In the genomic region with DNA sequence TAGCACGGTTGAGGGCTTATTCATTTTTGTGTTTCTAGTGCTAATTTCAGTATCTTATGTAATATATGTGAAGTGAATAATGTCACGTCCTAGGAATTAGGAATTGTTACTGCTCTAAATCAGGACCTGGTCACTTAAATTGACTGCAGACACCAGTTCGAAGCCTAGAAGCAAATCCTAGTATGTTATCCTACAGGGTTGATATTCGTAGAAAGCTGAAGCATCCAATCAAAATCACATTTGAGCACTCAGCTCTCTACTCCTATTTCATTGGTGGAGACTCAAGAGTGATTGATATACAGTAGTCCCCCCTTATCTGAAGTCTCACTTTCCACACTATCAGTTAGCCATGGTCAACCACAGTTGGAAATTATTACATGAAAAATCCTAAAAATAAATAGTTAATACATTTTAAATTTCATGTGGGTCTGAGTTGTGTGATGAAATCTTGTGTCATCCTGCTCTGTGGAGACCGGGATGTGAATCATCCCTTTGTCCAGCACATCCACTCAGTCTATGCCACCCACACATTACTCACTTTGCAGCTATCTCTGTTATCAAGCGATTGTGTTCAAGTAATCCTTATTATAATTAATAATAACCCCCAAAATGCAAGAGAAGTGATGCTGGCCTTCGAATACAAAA, we compare ENCODE assay signal across 11 cellular contexts. TPM values are rescaled to one million over a fixed set of nuclear protein-coding genes. Genes with fewer than 3 reads are reported as not detected.
DNase-seq lines count a peak whose midpoint lies in the region; ATAC-seq and TF ChIP-seq lines count a peak whose summit lies in the region.
"Had no signal": no experiment of that assay in that cellular context is flagged by ENCODE, and none has a peak within 500 bp of the region (broad histone marks: within the 10 kb centered on the region; RNA-seq: fewer than 3 reads in every experiment).

No MANE protein-coding gene starts in this region.

- no peak overlapping the region for H3K4me3 ChIP-seq in epithelial cell of esophagus (ENCODE audit: low read length)

- DNase-seq in ELR (ENCODE audit: low read depth) (peak; percentile 93), OCI-M1 (lab: John Stamatoyannopoulos, UW) (peak; percentile 48), epithelial cell of esophagus (ENCODE audit: low read depth) (peak; percentile 93), omental fat pad (ENCODE audit: low spot score) (no peak), NCI-H510A (lab: John Stamatoyannopoulos, UW) (no peak), NCI-H1436 treated with DMSO at 0.1 percent for 48 hours (lab: John Stamatoyannopoulos, UW) (no peak)
- DNase-seq in activated CD4-positive, alpha-beta T cell treated with anti-CD3 and anti-CD28 coated beads, Interleukin-2, amount 10 ng/mL, durations not matched to agents 24 days and 14 days, result no peak
- DNase-seq: effector CD8-positive, alpha-beta T cell; KBM-7 had no signal

- no peaks in the 10 kb centered on the region for H3K4me1 Mint-ChIP-seq in activated CD4-positive, alpha-beta T cell treated with anti-CD3 and anti-CD28 coated beads, Interleukin-2, amount 10 ng/mL, durations not matched to agents 24 days and 14 days

- no peaks in the 10 kb centered on the region for H3K9me3 Mint-ChIP-seq in activated CD4-positive, alpha-beta T cell treated with anti-CD3 and anti-CD28 coated beads, Interleukin-2, amount 10 ng/mL, durations not matched to agents 24 days and 14 days
- H3K9me3 Mint-ChIP-seq: activated T-helper 2 cell treated with anti-CD3 and anti-CD28 coated beads, Interferon-gamma antibody, Interleukin-2, Interleukin-4, amounts not matched to agents 10 μg/mL and 5 μg/mL and 100 μg/mL, durations not matched to agents 14 hours and 24 hours and 36 hours had no signal

- H3K27ac Mint-ChIP-seq in activated CD4-positive, alpha-beta T cell treated with anti-CD3 and anti-CD28 coated beads, Interleukin-2, amount 10 ng/mL, durations not matched to agents 24 days and 14 days, result no peak overlapping the region
- H3K27ac Mint-ChIP-seq: activated T-helper 2 cell treated with anti-CD3 and anti-CD28 coated beads, Interferon-gamma antibody, Interleukin-2, Interleukin-4, amounts not matched to agents 10 μg/mL and 5 μg/mL and 100 μg/mL, durations not matched to agents 14 hours and 24 hours and 36 hours had no signal

- intact Hi-C loops in activated CD4-positive, alpha-beta T cell treated with anti-CD3 and anti-CD28 coated beads, Interleukin-2, amount 10 ng/mL, durations not matched to agents 24 days and 14 days (cut with micrococcal nuclease), result no loop called here

- no peaks in the 10 kb centered on the region for H3K27me3 Mint-ChIP-seq in activated CD4-positive, alpha-beta T cell treated with anti-CD3 and anti-CD28 coated beads, Interleukin-2, amount 10 ng/mL, durations not matched to agents 24 days and 14 days

- ATAC-seq in omental fat pad (ENCODE audit: low FRiP score) (peak; percentile 77), HG02642 (IDR thresholded peaks at IDR 0.05; ENCODE audit: poor library complexity, unreplicated experiment) (no peak)

- H3K36me3 Mint-ChIP-seq in activated CD4-positive, alpha-beta T cell treated with anti-CD3 and anti-CD28 coated beads, Interleukin-2, amount 10 ng/mL, durations not matched to agents 24 days and 14 days (ENCODE audit: low read depth), result no peaks in the 10 kb centered on the region

- TF ChIP-seq CTCF in epithelial cell of esophagus (IDR thresholded peaks at IDR 0.05; ENCODE audit: insufficient read depth, low read depth, low read length, missing control alignments), result no peak
- TF ChIP-seq CTCF in omental fat pad (IDR thresholded peaks at IDR 0.05), result no peak

- no peak overlapping the region for H3K4me3 Mint-ChIP-seq in activated CD4-positive, alpha-beta T cell treated with anti-CD3 and anti-CD28 coated beads, Interleukin-2, amount 10 ng/mL, durations not matched to agents 24 days and 14 days

RNA-seq across cellular contexts. Expression of a gene that starts 35.2 kb away (rescaled TPM):
- 10 to 100 TPM in 1 of 4 donors, 1 to 10 TPM in 3; 6.0 to 13.9 (median 7.1) TPM for total RNA-seq in omental fat pad
- not detected in 2 replicates for total RNA-seq in activated CD4-positive, alpha-beta T cell treated with anti-CD3 and anti-CD28 coated beads, Interleukin-2, amount 10 ng/mL, durations not matched to agents 24 days and 14 days
- total RNA-seq: activated T-helper 2 cell treated with anti-CD3 and anti-CD28 coated beads, Interferon-gamma antibody, Interleukin-2, Interleukin-4, amounts not matched to agents 10 μg/mL and 5 μg/mL and 100 μg/mL, durations not matched to agents 14 hours and 24 hours and 36 hours had no signal

Comparison
In these comparisons a context has a peak if more than half of its experiments do, and no peak if none do; other contexts are left out.
1. DNase-seq: peak in ELR (single experiment), OCI-M1 (single experiment) and epithelial cell of esophagus (single experiment); none in omental fat pad (single experiment), NCI-H510A (single experiment), NCI-H1436 treated with DMSO at 0.1 percent for 48 hours (single experiment) and activated CD4-positive, alpha-beta T cell treated with anti-CD3 and anti-CD28 coated beads, Interleukin-2, amount 10 ng/mL, durations not matched to agents 24 days and 14 days (single experiment).